ENCODE assay signal across 32 cellular contexts in the genomic region with DNA sequence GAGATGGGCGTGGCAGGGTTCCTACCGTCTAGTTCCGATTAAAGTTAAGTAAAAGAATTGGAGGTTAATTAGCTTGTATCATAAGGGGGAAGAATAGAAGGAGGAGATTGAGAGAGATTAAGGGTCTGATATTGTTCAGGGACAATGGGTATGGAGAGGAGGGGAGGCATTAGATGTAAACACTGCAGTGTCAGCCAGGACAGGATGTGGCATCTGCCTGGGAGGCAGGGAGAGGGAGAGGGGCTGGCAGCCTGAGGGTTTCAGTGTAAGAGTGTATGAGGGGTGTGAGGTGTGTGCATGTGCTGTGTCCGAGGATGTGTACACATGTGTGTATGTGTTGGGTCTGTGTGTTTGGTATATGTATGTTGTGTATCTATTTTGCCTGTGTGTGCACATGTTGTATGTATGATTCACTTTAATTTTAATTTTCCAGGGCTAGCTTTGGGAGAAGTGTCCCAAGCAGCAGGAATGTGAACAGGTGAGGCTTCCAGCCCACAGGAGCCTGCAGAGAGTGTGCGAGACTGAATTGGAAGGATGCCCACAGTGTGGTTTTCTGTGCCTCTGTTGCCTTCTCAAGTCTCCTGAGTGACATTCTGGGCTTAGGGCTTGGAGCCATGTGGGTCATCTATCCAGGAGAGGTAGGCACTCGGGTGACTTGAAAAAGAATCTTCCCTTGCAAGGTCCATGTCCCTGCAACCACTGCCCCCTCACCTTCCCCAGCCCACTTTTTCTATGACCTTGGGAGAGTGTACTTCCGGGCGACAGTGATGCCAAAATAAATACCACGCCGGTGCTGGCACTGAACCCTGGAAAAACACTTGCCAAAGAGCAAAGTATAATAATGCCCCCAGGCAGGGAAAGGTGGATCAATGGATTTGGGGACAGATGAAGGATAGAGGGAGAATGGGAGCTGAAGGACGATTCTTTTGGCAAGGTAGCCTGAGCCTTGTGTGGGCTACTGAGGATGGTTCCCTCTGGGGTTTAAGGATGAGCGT. TPM values are rescaled to one million over a fixed set of nuclear protein-coding genes. Genes with fewer than 3 reads are reported as not detected.
DNase-seq lines count a peak whose midpoint lies in the region; ATAC-seq, FAIRE-seq and TF ChIP-seq lines count a peak whose summit lies in the region.
"Had no signal": no experiment of that assay in that cellular context is flagged by ENCODE, and none has a peak within 500 bp of the region (broad histone marks: within the 10 kb centered on the region; RNA-seq: fewer than 3 reads in every experiment).

No MANE protein-coding gene starts in this region.

- no peak for FAIRE-seq in GM19239 (lab: Jason Lieb, UNC)
- FAIRE-seq: GM12891 had no signal

- no peak for TF ChIP-seq CTCF in C4-2B (conservative IDR thresholded peaks at IDR 0.05)
- TF ChIP-seq CTCF in lower lobe of right lung (IDR thresholded peaks at IDR 0.05), result no peak
- TF ChIP-seq CTCF in omental fat pad (IDR thresholded peaks at IDR 0.05), result no peak

- H3K9me3 ChIP-seq in HUES6 (ENCODE audit: control insufficient read depth, insufficient read depth, low read depth, low read length) (peaks cover 14% of the 10 kb centered on the region), lower lobe of right lung (no peaks in the 10 kb centered on the region), MG63 (no peaks in the 10 kb centered on the region)
- H3K9me3 ChIP-seq: Caco-2, ovary, right atrium auricular region, testis had no signal

- H3K27ac ChIP-seq in C4-2B (peak overlapping the region; percentile 39), HUES6 (ENCODE audit: low read depth, low read length) (peak overlapping the region; percentile 45; the same call in 1 of the 2 replicates), lower lobe of right lung (no peak overlapping the region)
- H3K27ac ChIP-seq: BLaER1, HL-60, ovary, right atrium auricular region, testis had no signal

- H3K36me3 ChIP-seq in HUES6 (ENCODE audit: control insufficient read depth, insufficient read depth, low read length) (no peaks in the 10 kb centered on the region), lower lobe of right lung (no peaks in the 10 kb centered on the region), MG63 (no peaks in the 10 kb centered on the region)
- H3K36me3 ChIP-seq: BLaER1, ovary, right atrium auricular region had no signal

- H3K27me3 ChIP-seq in HUES6 (ENCODE audit: control insufficient read depth, insufficient read depth, low read length), result no peaks in the 10 kb centered on the region; the same call in 1 of the 2 replicates
- peaks cover 8% of the 10 kb centered on the region for H3K27me3 ChIP-seq in lower lobe of right lung (ENCODE audit: low read depth)
- H3K27me3 ChIP-seq in MG63, result peaks cover 3% of the 10 kb centered on the region; the same call in 1 of the 2 replicates
- H3K27me3 ChIP-seq: BLaER1, ovary, right atrium auricular region, testis had no signal

- peak overlapping the region; percentile 83 for H3K9ac ChIP-seq in HUES6 (ENCODE audit: low read length)
- H3K9ac ChIP-seq: BLaER1 had no signal

- H3K4me1 ChIP-seq in HUES6 (ENCODE audit: control insufficient read depth, insufficient read depth, low read length) (peaks cover 48% of the 10 kb centered on the region), lower lobe of right lung (peaks cover 11% of the 10 kb centered on the region)
- H3K4me1 ChIP-seq: BLaER1, Caco-2, right atrium auricular region, testis had no signal

- intact Hi-C loops in lower lobe of right lung (cut with DNase I), result no loop called here

- DNase-seq in RPMI8226 (peak; percentile 25), lower lobe of right lung (no peak), hepatic stellate cell (ENCODE audit: low spot score) (no peak), omental fat pad (ENCODE audit: low spot score) (no peak), MG63 (no peak), GM19239 (ENCODE audit: insufficient read length, low spot score) (no peak)
- DNase-seq: ACHN; activated B cell treated with CpG ODN at 0.5 μM for 24 hours; activated CD4-positive, alpha-beta T cell treated with anti-CD3 and anti-CD28 coated beads, Interleukin-2, amount 50 U/mL, for 48 hours; anterior cingulate cortex; Caco-2; caudate nucleus; glutamatergic neuron; naive thymus-derived CD4-positive, alpha-beta T cell; NCI-H1417; NCI-H2107; NCI-H524 treated with DMSO at 0.1 percent for 48 hours; ovary; stimulated activated CD4-positive, alpha-beta T cell treated with anti-CD3 and anti-CD28 coated beads, Interleukin-4, amount 100 ng/mL, for 24 hours; stimulated activated naive B cell treated with anti-CD40 and anti-IgM and Interleukin-4, amounts not matched to agents 10 μg/mL and 1 μg/mL and 100 μg/mL, for 72 hours; testis had no signal

- H3K4me3 ChIP-seq in HUES6 (ENCODE audit: low read depth, low read length) (peak overlapping the region; percentile 27; the same call in 1 of the 2 replicates), lower lobe of right lung (no peak overlapping the region), MG63 (no peak overlapping the region)
- H3K4me3 ChIP-seq: BLaER1, ovary, right atrium auricular region, testis had no signal

- ATAC-seq in lower lobe of right lung (peak; percentile 28 to 42), omental fat pad (ENCODE audit: low FRiP score) (no peak)
- ATAC-seq: activated naive CD4-positive, alpha-beta T cell treated with anti-CD3 and anti-CD28 coated beads, Interleukin-2, amount 50 U/mL, for 72 hours; HCT116; naive thymus-derived CD4-positive, alpha-beta T cell; SK-N-SH treated with all-trans-retinoic acid at 6 μM for 48 hours; stimulated activated naive B cell treated with anti-CD40 and anti-IgM and Interleukin-4, amounts not matched to agents 10 μg/mL and 1 μg/mL and 100 μg/mL, for 72 hours had no signal

RNA-seq across cellular contexts. Expression of a gene that starts 36.8 kb away (rescaled TPM):
- total RNA-seq in lower lobe of right lung, result not detected
- total RNA-seq in omental fat pad, result not detected
- total RNA-seq in MG63 (2014; rRNA removed; shearing (Covaris generic); ENCODE audit: low replicate concordance), result not detected in 2 replicates
- total RNA-seq: activated B cell treated with CpG ODN at 0.5 μM for 24 hours; activated naive CD4-positive, alpha-beta T cell treated with anti-CD3 and anti-CD28 coated beads, Interleukin-2, amount 50 U/mL, for 72 hours; activated T-helper 2 cell treated with anti-CD3 and anti-CD28 coated beads, Interferon-gamma antibody, Interleukin-2, Interleukin-4, amounts not matched to agents 10 μg/mL and 5 μg/mL and 100 μg/mL, durations not matched to agents 14 hours and 24 hours and 36 hours; Caco-2; mesothelial cell of epicardium; naive thymus-derived CD4-positive, alpha-beta T cell; ovary; right atrium auricular region; testis had no signal

RNA-seq across cellular contexts. Expression of a gene that starts 50.2 kb away (rescaled TPM):
- total RNA-seq in lower lobe of right lung (not detected), omental fat pad (not detected)
- total RNA-seq in MG63 (2014; rRNA removed; shearing (Covaris generic); ENCODE audit: low replicate concordance), result not detected in 2 replicates
- total RNA-seq: activated B cell treated with CpG ODN at 0.5 μM for 24 hours; activated naive CD4-positive, alpha-beta T cell treated with anti-CD3 and anti-CD28 coated beads, Interleukin-2, amount 50 U/mL, for 72 hours; activated T-helper 2 cell treated with anti-CD3 and anti-CD28 coated beads, Interferon-gamma antibody, Interleukin-2, Interleukin-4, amounts not matched to agents 10 μg/mL and 5 μg/mL and 100 μg/mL, durations not matched to agents 14 hours and 24 hours and 36 hours; Caco-2; mesothelial cell of epicardium; naive thymus-derived CD4-positive, alpha-beta T cell; ovary; right atrium auricular region; testis had no signal
